8 cellular contexts compared by ENCODE assay signal in the genomic region with DNA sequence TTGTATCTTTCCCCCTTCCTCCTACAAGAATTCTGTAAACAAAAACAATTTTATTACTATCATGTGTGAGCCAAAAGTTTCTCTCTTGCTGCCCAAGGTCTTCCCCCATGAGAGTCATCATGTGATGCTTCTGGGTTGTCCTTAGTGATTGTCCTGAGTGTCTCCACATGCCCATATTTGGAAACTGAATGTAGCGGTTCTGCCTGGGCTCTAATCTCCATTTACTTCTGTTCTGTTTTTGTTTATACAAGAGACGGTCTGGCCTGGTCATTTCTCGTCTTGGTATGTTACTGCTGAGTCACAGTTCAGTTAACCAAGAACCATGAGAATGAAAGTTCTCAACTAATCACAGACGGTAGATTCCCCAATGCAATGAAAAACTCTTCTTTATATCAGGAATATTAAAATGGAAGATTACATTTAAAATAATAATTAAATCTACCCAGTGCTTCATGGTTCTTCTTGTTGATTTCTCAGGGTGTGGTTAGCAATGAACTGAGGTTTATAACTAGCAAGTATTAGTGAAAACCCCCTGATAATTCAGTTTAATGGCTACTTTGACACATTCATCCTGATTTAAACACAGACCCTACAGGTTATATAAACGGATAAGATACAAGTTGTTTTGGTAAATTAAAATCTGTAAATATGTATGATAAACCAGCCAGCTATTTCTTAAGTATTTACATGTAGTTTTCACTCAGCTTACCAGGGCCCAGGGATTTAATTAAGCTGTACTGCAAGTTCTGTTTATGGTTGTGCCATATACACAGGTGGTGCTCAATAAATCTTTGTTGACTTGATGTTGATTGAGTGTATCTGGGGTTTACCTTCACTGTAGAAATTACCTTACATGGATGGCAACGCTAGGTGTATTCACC.
DNase-seq lines count a peak whose midpoint lies in the region; ATAC-seq and TF ChIP-seq lines count a peak whose summit lies in the region.

No MANE protein-coding gene starts in this region.

- DNase-seq in Ammon's horn (ENCODE audit: low spot score), result peak; percentile 25
- peak; percentile 63 for DNase-seq in LNCaP clone FGC (ENCODE audit: low read depth)
- no peak for DNase-seq in NCI-H2107 treated with DMSO at 0.1 percent for 48 hours (lab: John Stamatoyannopoulos, UW; ENCODE audit: unreplicated experiment)
- DNase-seq in cerebellar cortex (ENCODE audit: low spot score), result no peak
- DNase-seq in effector memory CD4-positive, alpha-beta T cell, result no peak

- H3K27ac ChIP-seq in rectal smooth muscle tissue (ENCODE audit: low read depth, low read length), result peak overlapping the region; percentile 83
- no peak overlapping the region for H3K27ac ChIP-seq in effector memory CD4-positive, alpha-beta T cell (ENCODE audit: insufficient read depth, low read length, poor library complexity, severe bottlenecking)

- peak; percentile 45 for ATAC-seq in GM21529 (IDR thresholded peaks at IDR 0.05; ENCODE audit: unreplicated experiment)
- peak; percentile 59 for ATAC-seq in esophagus mucosa

- no peaks in the 10 kb centered on the region for H3K27me3 ChIP-seq in rectal smooth muscle tissue (ENCODE audit: control insufficient read depth, insufficient read depth, low read length)
- H3K27me3 ChIP-seq in effector memory CD4-positive, alpha-beta T cell (replicated peaks; ENCODE audit: control insufficient read depth, insufficient read depth, low read length, poor library complexity, severe bottlenecking), result no peaks in the 10 kb centered on the region

- H3K4me3 ChIP-seq in LNCaP clone FGC (ENCODE audit: low read depth, low read length) (no peak overlapping the region), rectal smooth muscle tissue (ENCODE audit: low read length) (peak overlapping the region; percentile 34)
- H3K4me3 ChIP-seq in effector memory CD4-positive, alpha-beta T cell (ENCODE audit: insufficient read depth, low read depth, low read length, poor library complexity, severe bottlenecking), result no peak overlapping the region

- H3K9ac ChIP-seq in rectal smooth muscle tissue (ENCODE audit: low read length), result no peak overlapping the region

- TF ChIP-seq CTCF in LNCaP clone FGC (IDR thresholded peaks at IDR 0.05; ENCODE audit: control insufficient read depth, extremely low read depth, insufficient read depth), result no peak

- peaks cover 21% of the 10 kb centered on the region for H3K4me1 ChIP-seq in rectal smooth muscle tissue (ENCODE audit: control insufficient read depth, insufficient read depth, low read length)
- H3K4me1 ChIP-seq in effector memory CD4-positive, alpha-beta T cell (ENCODE audit: control insufficient read depth, insufficient read depth, low read length, poor library complexity, severe bottlenecking), result no peaks in the 10 kb centered on the region

- H3K9me3 ChIP-seq in effector memory CD4-positive, alpha-beta T cell (ENCODE audit: control insufficient read depth, low read length), result no peaks in the 10 kb centered on the region

- H3K36me3 ChIP-seq in rectal smooth muscle tissue (ENCODE audit: control insufficient read depth, insufficient read depth, low read length), result no peaks in the 10 kb centered on the region
- H3K36me3 ChIP-seq in effector memory CD4-positive, alpha-beta T cell (ENCODE audit: control insufficient read depth, insufficient read depth, low read length), result no peaks in the 10 kb centered on the region

Comparison
In these comparisons a context has a peak if more than half of its experiments do, and no peak if none do; other contexts are left out.
1. DNase-seq: peak in Ammon's horn (single experiment) and LNCaP clone FGC (single experiment); none in NCI-H2107 treated with DMSO at 0.1 percent for 48 hours (single experiment), cerebellar cortex (single experiment) and effector memory CD4-positive, alpha-beta T cell (0 of 3).